Comparison of ENCODE assay signal across 2 cellular contexts in the genomic region with DNA sequence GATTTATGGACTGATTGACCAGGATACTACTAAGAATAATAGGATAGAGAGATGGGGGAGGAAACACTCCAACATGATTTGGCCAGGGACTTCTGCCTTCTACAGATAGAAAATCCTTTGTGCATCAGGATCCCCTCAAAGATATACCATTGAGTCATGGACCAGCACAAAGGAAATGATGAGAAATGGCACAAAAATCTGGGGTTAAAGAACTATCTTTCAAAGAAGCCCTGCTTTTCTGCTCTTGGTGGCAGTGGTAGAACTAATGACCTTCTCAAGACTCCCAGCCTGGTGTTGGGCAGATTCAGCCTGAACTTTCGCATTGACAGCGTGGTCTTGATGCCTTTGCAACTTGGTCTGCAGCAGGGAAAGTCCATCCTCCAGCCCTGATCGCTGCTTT.
TF ChIP-seq lines count a peak whose summit lies in the region.

No MANE protein-coding gene starts in this region.

TF ChIP-seq in IMR-90, 13 proteins besides CTCF, POLR2A, EP300 and RAD21:
- no peak for TF ChIP-seq MAZ (IDR thresholded peaks at IDR 0.05; ENCODE audit: borderline replicate concordance, low read depth, low read length)
- TF ChIP-seq USF2 (IDR thresholded peaks at IDR 0.05; ENCODE audit: low read depth, low read length), result no peak
- TF ChIP-seq CHD1 (IDR thresholded peaks at IDR 0.05; ENCODE audit: low read depth, low read length), result no peak
- no peak for TF ChIP-seq MXI1 (IDR thresholded peaks at IDR 0.05; ENCODE audit: borderline replicate concordance, low read depth, low read length)
- TF ChIP-seq MAFK (IDR thresholded peaks at IDR 0.05; ENCODE audit: low read depth, low read length), result no peak
- TF ChIP-seq CEBPB (IDR thresholded peaks at IDR 0.05; ENCODE audit: low read depth, low read length), result no peak
- no peak for TF ChIP-seq NFE2L2 (IDR thresholded peaks at IDR 0.05; ENCODE audit: low read depth, low read length)
- TF ChIP-seq FOS (IDR thresholded peaks at IDR 0.05; ENCODE audit: low read depth, low read length), result no peak
- no peak for TF ChIP-seq SMC3 (IDR thresholded peaks at IDR 0.05; ENCODE audit: low read depth, low read length)
- TF ChIP-seq ELK1 (IDR thresholded peaks at IDR 0.05; ENCODE audit: borderline replicate concordance, low read depth, low read length), result no peak
- TF ChIP-seq BHLHE40 (IDR thresholded peaks at IDR 0.05; ENCODE audit: low read depth, low read length), result no peak
- TF ChIP-seq RCOR1 (IDR thresholded peaks at IDR 0.05; ENCODE audit: insufficient replicate concordance, low read length), result no peak
- TF ChIP-seq RFX5 (IDR thresholded peaks at IDR 0.05; ENCODE audit: low read depth, low read length), result no peak

TF ChIP-seq in HEK293T, 16 proteins besides CTCF, POLR2A, EP300 and RAD21:
- no peak for TF ChIP-seq SUZ12 (IDR thresholded peaks at IDR 0.05)
- TF ChIP-seq SP1 (IDR thresholded peaks at IDR 0.05), result no peak
- TF ChIP-seq ARNT (IDR thresholded peaks at IDR 0.05), result no peak
- no peak for TF ChIP-seq LEF1 (IDR thresholded peaks at IDR 0.05; ENCODE audit: borderline replicate concordance)
- no peak for TF ChIP-seq FOXM1 (IDR thresholded peaks at IDR 0.05; ENCODE audit: borderline replicate concordance)
- no peak for TF ChIP-seq HDGF (IDR thresholded peaks at IDR 0.05; ENCODE audit: borderline replicate concordance)
- no peak for TF ChIP-seq L3MBTL2 (conservative IDR thresholded peaks at IDR 0.05)
- TF ChIP-seq NFRKB (IDR thresholded peaks at IDR 0.05), result no peak
- TF ChIP-seq FOXK2 (IDR thresholded peaks at IDR 0.05), result no peak
- no peak for TF ChIP-seq CTBP1 (IDR thresholded peaks at IDR 0.05; ENCODE audit: borderline replicate concordance)
- TF ChIP-seq, protein P1, sequence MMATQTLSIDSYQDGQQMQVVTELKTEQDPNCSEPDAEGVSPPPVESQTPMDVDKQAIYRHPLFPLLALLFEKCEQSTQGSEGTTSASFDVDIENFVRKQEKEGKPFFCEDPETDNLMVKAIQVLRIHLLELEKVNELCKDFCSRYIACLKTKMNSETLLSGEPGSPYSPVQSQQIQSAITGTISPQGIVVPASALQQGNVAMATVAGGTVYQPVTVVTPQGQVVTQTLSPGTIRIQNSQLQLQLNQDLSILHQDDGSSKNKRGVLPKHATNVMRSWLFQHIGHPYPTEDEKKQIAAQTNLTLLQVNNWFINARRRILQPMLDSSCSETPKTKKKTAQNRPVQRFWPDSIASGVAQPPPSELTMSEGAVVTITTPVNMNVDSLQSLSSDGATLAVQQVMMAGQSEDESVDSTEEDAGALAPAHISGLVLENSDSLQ (IDR thresholded peaks at IDR 0.05), result no peak
- TF ChIP-seq ELF4 (IDR thresholded peaks at IDR 0.05), result no peak
- no peak for TF ChIP-seq ZNF384 (IDR thresholded peaks at IDR 0.05)
- TF ChIP-seq TARDBP (IDR thresholded peaks at IDR 0.05), result no peak
- TF ChIP-seq BHLHE40 (IDR thresholded peaks at IDR 0.05; ENCODE audit: borderline replicate concordance), result no peak
- no peak for TF ChIP-seq FOXA1 (IDR thresholded peaks at IDR 0.05)
